Comparison of ENCODE assay signal across 22 cellular contexts in genomic region chrX:126448681-126449080, GRCh38.
DNase-seq lines count a peak whose midpoint lies in the region; ATAC-seq and TF ChIP-seq lines count a peak whose summit lies in the region.
"Had no signal": no experiment of that assay in that cellular context is flagged by ENCODE, and none has a peak within 500 bp of the region (broad histone marks: within the 10 kb centered on the region; RNA-seq: fewer than 3 reads in every experiment).

No MANE protein-coding gene starts in this region.

- H3K9me3 ChIP-seq in right atrium auricular region (peaks cover 0 to 21% of the 10 kb centered on the region in 2 donors), Karpas-422 (ENCODE audit: low read length) (peaks cover 28% of the 10 kb centered on the region)
- H3K9me3 ChIP-seq: BE2C had no signal

- H3K4me2 ChIP-seq in Karpas-422 (ENCODE audit: low read depth, low read length, poor library complexity, severe bottlenecking): no peak overlapping the region
- H3K4me2 ChIP-seq: BLaER1 had no signal

- H3K9me2 ChIP-seq in Karpas-422 (replicated peaks; ENCODE audit: insufficient read depth, low read length): no peaks in the 10 kb centered on the region

- no peaks in the 10 kb centered on the region for H3K36me3 ChIP-seq in right atrium auricular region
- no peaks in the 10 kb centered on the region for H3K36me3 ChIP-seq in Karpas-422 (ENCODE audit: insufficient read depth, low read length)
- H3K36me3 ChIP-seq: BE2C, BLaER1 had no signal

- H3K79me2 ChIP-seq in Karpas-422 (ENCODE audit: low read length): no peaks in the 10 kb centered on the region

- H3K4me3 ChIP-seq in right atrium auricular region (no peak overlapping the region), Karpas-422 (ENCODE audit: low read length) (no peak overlapping the region)
- H3K4me3 ChIP-seq: BLaER1, GM12878 had no signal

- no peak overlapping the region for H3K27ac ChIP-seq in right atrium auricular region
- H3K27ac ChIP-seq in Karpas-422 (ENCODE audit: low read length): no peak overlapping the region
- H3K27ac ChIP-seq: BLaER1 had no signal

- ATAC-seq in left cardiac atrium (no peak), HG03097 (IDR thresholded peaks at IDR 0.05; ENCODE audit: low FRiP score, unreplicated experiment) (no peak)
- ATAC-seq: GM12878 had no signal

- no peak overlapping the region for H2AFZ ChIP-seq in Karpas-422 (ENCODE audit: low read length)

- no peaks in the 10 kb centered on the region for H4K20me1 ChIP-seq in Karpas-422 (ENCODE audit: insufficient read depth, low read depth, low read length)
- H4K20me1 ChIP-seq: BLaER1 had no signal

- H3K4me1 ChIP-seq in right atrium auricular region: no peaks in the 10 kb centered on the region
- H3K4me1 ChIP-seq in Karpas-422 (ENCODE audit: low read length): no peaks in the 10 kb centered on the region
- H3K4me1 ChIP-seq: BE2C, BLaER1 had no signal

- intact Hi-C loops in left cardiac atrium (cut with DNase I): no loop called here

- H3K9ac ChIP-seq in Karpas-422 (ENCODE audit: low read length): no peak overlapping the region
- H3K9ac ChIP-seq: BLaER1 had no signal

- H3K27me3 ChIP-seq in right atrium auricular region (no peaks in the 10 kb centered on the region), Karpas-422 (ENCODE audit: low read length) (no peaks in the 10 kb centered on the region)
- H3K27me3 ChIP-seq: BE2C had no signal

- TF ChIP-seq CTCF in right atrium auricular region (IDR thresholded peaks at IDR 0.05): no peak

- DNase-seq in right atrium auricular region (ENCODE audit: low spot score) (peak; percentile 16), left cardiac atrium (no peak), NCI-H526 treated with DMSO at 0.1 percent for 48 hours (lab: John Stamatoyannopoulos, UW) (peak; percentile 2), Karpas-422 (no peak)
- DNase-seq: 8988T; ACHN; BE2C; C1 segment of cervical spinal cord; CD4-positive, alpha-beta memory T cell; CD4-positive, CD25-positive, alpha-beta regulatory T cell; CD8-positive, alpha-beta memory T cell; COR-L47; DMS 273 treated with DMSO at 0.1 percent for 48 hours; DMS153; DMS53; DMS79; DND-41; EL; GDM1 had no signal

Comparison
In these comparisons a context has a peak if more than half of its experiments do, and no peak if none do; other contexts are left out.
1. DNase-seq: peak in right atrium auricular region (single experiment) and NCI-H526 treated with DMSO at 0.1 percent for 48 hours (single experiment); none in left cardiac atrium (single experiment) and Karpas-422 (single experiment).